2 cellular contexts compared by ENCODE assay signal in genomic region chr4:99305638-99306380, GRCh38.
TF ChIP-seq lines count a peak whose summit lies in the region.

No MANE protein-coding gene starts in this region.

TF ChIP-seq in liver, 16 proteins besides CTCF, POLR2A, EP300 and RAD21:
- TF ChIP-seq ATF3 (IDR thresholded peaks at IDR 0.05) (no peak), EGR1 (IDR thresholded peaks at IDR 0.05; ENCODE audit: low read depth in 2 of 2) (no peak), HNF4A (conservative IDR thresholded peaks at IDR 0.05) (peak in 1 of 2 donors; percentile 36), YY1 (IDR thresholded peaks at IDR 0.05) (peak; percentile 61), JUND (IDR thresholded peaks at IDR 0.05) (peak in 1 of 2 donors; percentile 78), TAF1 (conservative IDR thresholded peaks at IDR 0.05) (no peak), MAX (IDR thresholded peaks at IDR 0.05) (no peak), FOXA2 (IDR thresholded peaks at IDR 0.05) (no peak), GABPA (IDR thresholded peaks at IDR 0.05 in 1 of 2, conservative IDR thresholded peaks at IDR 0.05 in 1 of 2) (no peak), RXRA (IDR thresholded peaks at IDR 0.05) (peak; percentile 66 to 93), SP1 (IDR thresholded peaks at IDR 0.05) (peak; percentile 40), HNF4G (IDR thresholded peaks at IDR 0.05) (peak; percentile 8), NR2F2 (IDR thresholded peaks at IDR 0.05) (peak; percentile 63)
- TF ChIP-seq, protein P1, sequence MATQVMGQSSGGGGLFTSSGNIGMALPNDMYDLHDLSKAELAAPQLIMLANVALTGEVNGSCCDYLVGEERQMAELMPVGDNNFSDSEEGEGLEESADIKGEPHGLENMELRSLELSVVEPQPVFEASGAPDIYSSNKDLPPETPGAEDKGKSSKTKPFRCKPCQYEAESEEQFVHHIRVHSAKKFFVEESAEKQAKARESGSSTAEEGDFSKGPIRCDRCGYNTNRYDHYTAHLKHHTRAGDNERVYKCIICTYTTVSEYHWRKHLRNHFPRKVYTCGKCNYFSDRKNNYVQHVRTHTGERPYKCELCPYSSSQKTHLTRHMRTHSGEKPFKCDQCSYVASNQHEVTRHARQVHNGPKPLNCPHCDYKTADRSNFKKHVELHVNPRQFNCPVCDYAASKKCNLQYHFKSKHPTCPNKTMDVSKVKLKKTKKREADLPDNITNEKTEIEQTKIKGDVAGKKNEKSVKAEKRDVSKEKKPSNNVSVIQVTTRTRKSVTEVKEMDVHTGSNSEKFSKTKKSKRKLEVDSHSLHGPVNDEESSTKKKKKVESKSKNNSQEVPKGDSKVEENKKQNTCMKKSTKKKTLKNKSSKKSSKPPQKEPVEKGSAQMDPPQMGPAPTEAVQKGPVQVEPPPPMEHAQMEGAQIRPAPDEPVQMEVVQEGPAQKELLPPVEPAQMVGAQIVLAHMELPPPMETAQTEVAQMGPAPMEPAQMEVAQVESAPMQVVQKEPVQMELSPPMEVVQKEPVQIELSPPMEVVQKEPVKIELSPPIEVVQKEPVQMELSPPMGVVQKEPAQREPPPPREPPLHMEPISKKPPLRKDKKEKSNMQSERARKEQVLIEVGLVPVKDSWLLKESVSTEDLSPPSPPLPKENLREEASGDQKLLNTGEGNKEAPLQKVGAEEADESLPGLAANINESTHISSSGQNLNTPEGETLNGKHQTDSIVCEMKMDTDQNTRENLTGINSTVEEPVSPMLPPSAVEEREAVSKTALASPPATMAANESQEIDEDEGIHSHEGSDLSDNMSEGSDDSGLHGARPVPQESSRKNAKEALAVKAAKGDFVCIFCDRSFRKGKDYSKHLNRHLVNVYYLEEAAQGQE (IDR thresholded peaks at IDR 0.05): no peak

TF ChIP-seq in HepG2, 621 proteins besides CTCF, POLR2A, EP300 and RAD21:
- TF ChIP-seq KDM5A (IDR thresholded peaks at IDR 0.05; ENCODE audit: borderline replicate concordance, low read length) (no peak), ZEB1 (IDR thresholded peaks at IDR 0.05; ENCODE audit: insufficient replicate concordance, low read depth) (no peak), ZNF205 (CRISPR knock-in tag; IDR thresholded peaks at IDR 0.05) (no peak), TBX3 (IDR thresholded peaks at IDR 0.05; ENCODE audit: borderline replicate concordance) (no peak), ZNF605 (CRISPR knock-in tag; IDR thresholded peaks at IDR 0.05) (no peak), NFKBIZ (CRISPR knock-in tag; IDR thresholded peaks at IDR 0.05) (no peak)
